17 cellular contexts compared by ENCODE assay signal in the genomic region with DNA sequence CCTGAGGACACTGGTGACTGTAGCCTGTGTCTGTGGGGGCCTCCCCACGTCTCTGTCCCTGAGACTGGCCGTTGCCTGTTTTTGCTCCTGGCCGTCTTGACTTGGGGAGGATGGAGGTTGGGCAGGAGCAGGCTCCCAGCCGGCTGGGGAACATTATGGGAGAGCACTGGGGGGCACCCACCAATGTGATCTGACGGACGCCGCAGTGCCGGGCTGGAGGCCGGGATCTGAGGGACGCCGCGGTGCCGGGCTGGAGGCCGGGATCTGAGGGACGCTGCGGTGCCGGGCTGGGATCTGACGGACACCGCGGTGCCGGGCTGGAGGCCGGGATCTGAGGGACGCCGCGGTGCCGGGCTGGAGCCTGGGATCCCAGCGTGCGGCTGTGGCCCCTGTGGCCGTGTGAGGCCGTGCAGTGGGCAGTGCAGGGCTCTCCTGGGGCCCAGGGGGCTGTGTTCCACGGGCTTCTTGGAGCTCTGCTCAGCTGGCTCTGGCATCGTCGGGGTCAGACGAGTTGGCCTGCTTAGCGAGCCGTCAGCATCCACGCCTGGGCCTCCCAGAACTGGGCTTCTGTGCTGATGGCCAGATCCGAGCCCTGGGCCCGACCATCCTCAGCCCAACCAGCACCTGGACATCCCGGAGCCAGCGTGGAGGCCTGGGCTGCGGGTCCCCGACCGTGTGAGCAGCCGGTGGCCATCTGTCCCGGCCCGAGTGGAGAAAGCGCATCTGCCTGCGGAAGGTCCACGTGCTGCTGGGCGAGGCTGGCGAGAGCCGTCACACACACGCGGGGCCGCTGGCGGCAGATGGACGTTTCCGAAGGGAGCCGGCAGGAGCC. TPM values are rescaled to one million over a fixed set of nuclear protein-coding genes. Genes with fewer than 3 reads are reported as not detected.
DNase-seq lines count a peak whose midpoint lies in the region; ATAC-seq and TF ChIP-seq lines count a peak whose summit lies in the region.
"Had no signal": no experiment of that assay in that cellular context is flagged by ENCODE, and none has a peak within 500 bp of the region (broad histone marks: within the 10 kb centered on the region; RNA-seq: fewer than 3 reads in every experiment).

No MANE protein-coding gene starts in this region.

- H3K4me3 ChIP-seq in esophagus (ENCODE audit: low read depth in 1 of 2, low read length in 2 of 2) (no peak overlapping the region), neural progenitor cell (no peak overlapping the region), right lobe of liver (no peak overlapping the region)
- H3K4me3 ChIP-seq: cardiac muscle cell had no signal

- H3K9me3 Mint-ChIP-seq in neural progenitor cell (no peaks in the 10 kb centered on the region), type B pancreatic cell (no peaks in the 10 kb centered on the region)
- H3K9me3 Mint-ChIP-seq: activated naive CD4-positive, alpha-beta T cell treated with anti-CD3 and anti-CD28 coated beads, Interleukin-2, amount 50 U/mL, for 24 hours; nephron progenitor cell had no signal

- POLR2A ChIA-PET in RWPE1 (lab: Yijun Ruan, JAX; ENCODE audit: low non-redundant PET) = no interaction called here

- H3K36me3 Mint-ChIP-seq in neural progenitor cell (no peaks in the 10 kb centered on the region), type B pancreatic cell (no peaks in the 10 kb centered on the region)
- H3K36me3 Mint-ChIP-seq: activated naive CD4-positive, alpha-beta T cell treated with anti-CD3 and anti-CD28 coated beads, Interleukin-2, amount 50 U/mL, for 24 hours had no signal

- no peak for TF ChIP-seq POLR2A in right lobe of liver (IDR thresholded peaks at IDR 0.05)

- no peak overlapping the region for H2AFZ ChIP-seq in neural progenitor cell (replicated peaks)

- H3K4me1 ChIP-seq in esophagus (ENCODE audit: control insufficient read depth in 2 of 2, insufficient read depth in 2 of 2, low read length in 1 of 2) (peaks cover 17 to 24% of the 10 kb centered on the region in 2 donors), neural progenitor cell (no peaks in the 10 kb centered on the region), right lobe of liver (peaks cover 0 to 2% (median 0%) of the 10 kb centered on the region in 4 donors)

- peak overlapping the region; percentile 99 for H3K27ac ChIP-seq in RWPE1
- peak overlapping the region; percentile 63 to 69 for H3K27ac ChIP-seq in esophagus (ENCODE audit: low read depth in 2 of 2, low read length in 1 of 2)
- no peak overlapping the region for H3K27ac ChIP-seq in neural progenitor cell
- no peak overlapping the region for H3K27ac ChIP-seq in right lobe of liver
- H3K27ac ChIP-seq: C4-2B, cardiac muscle cell, HL-60 had no signal

- H3K79me2 ChIP-seq in neural progenitor cell (ENCODE audit: low read depth) = no peaks in the 10 kb centered on the region

- H3K4me1 Mint-ChIP-seq in neural progenitor cell (peaks cover 26% of the 10 kb centered on the region), type B pancreatic cell (ENCODE audit: unreplicated experiment) (peaks cover 13% of the 10 kb centered on the region)

- H3K27me3 ChIP-seq in esophagus (ENCODE audit: control insufficient read depth in 1 of 2, insufficient read depth in 2 of 2, low read length in 2 of 2) (no peaks in the 10 kb centered on the region), neural progenitor cell (no peaks in the 10 kb centered on the region), right lobe of liver (no peaks in the 10 kb centered on the region)
- H3K27me3 ChIP-seq: cardiac muscle cell had no signal

- DNase-seq in RWPE1 (ENCODE audit: low spot score) (no peak), neural progenitor cell (ENCODE audit: low spot score) (no peak), type B pancreatic cell (ENCODE audit: extremely low spot score, unreplicated experiment) (no peak), right lobe of liver (no peak), COLO829 (ENCODE audit: low spot score) (no peak)
- DNase-seq: Kasumi-1; NCI-H187 treated with DMSO at 0.1 percent for 48 hours; NCI-H510A treated with DMSO at 0.1 percent for 48 hours; nephron progenitor cell; PC-3; stimulated activated naive CD4-positive, alpha-beta T cell had no signal

- ATAC-seq in right lobe of liver (no peak), HG02885 (IDR thresholded peaks at IDR 0.05; ENCODE audit: poor library complexity, unreplicated experiment) (no peak)
- ATAC-seq: PC-3 had no signal

- H3K27ac Mint-ChIP-seq in neural progenitor cell = peak overlapping the region; percentile 72
- peak overlapping the region; percentile 76 for H3K27ac Mint-ChIP-seq in type B pancreatic cell

- H3K36me3 ChIP-seq in esophagus (ENCODE audit: control insufficient read depth in 2 of 2, insufficient read depth in 2 of 2, low read length in 1 of 2) (peaks cover 0 to 17% of the 10 kb centered on the region in 2 donors), neural progenitor cell (no peaks in the 10 kb centered on the region), right lobe of liver (no peaks in the 10 kb centered on the region)

- intact Hi-C loops in right lobe of liver (cut with DNase I) = loop anchor here in 1 of 2 donors (10.0 kb wide), 1 partner anchor 87 kb away; no protein-coding TSS in a partner anchor

- no peaks in the 10 kb centered on the region for H4K20me1 ChIP-seq in neural progenitor cell (ENCODE audit: low read depth)

- H3K4me2 ChIP-seq in neural progenitor cell = no peak overlapping the region

- no peaks in the 10 kb centered on the region for H3K9me3 ChIP-seq in esophagus (ENCODE audit: control insufficient read depth in 2 of 2, insufficient read depth in 1 of 2, low read depth in 1 of 2, low read length in 1 of 2)
- no peaks in the 10 kb centered on the region for H3K9me3 ChIP-seq in neural progenitor cell (ENCODE audit: low read depth)
- no peaks in the 10 kb centered on the region for H3K9me3 ChIP-seq in right lobe of liver

- CTCF ChIA-PET in RWPE1 (lab: Yijun Ruan, JAX) = no interaction called here

- peaks cover 4% of the 10 kb centered on the region for H3F3A ChIP-seq in neural progenitor cell (ENCODE audit: low read depth)

- H3K27me3 Mint-ChIP-seq in neural progenitor cell (ENCODE audit: insufficient read depth, low read depth) = no peaks in the 10 kb centered on the region
- peaks cover 2% of the 10 kb centered on the region for H3K27me3 Mint-ChIP-seq in type B pancreatic cell
- H3K27me3 Mint-ChIP-seq: activated naive CD4-positive, alpha-beta T cell treated with anti-CD3 and anti-CD28 coated beads, Interleukin-2, amount 50 U/mL, for 24 hours had no signal

- no peak overlapping the region for H3K9ac ChIP-seq in neural progenitor cell

- TF ChIP-seq CTCF in RWPE1 (conservative IDR thresholded peaks at IDR 0.05; ENCODE audit: low read depth) (no peak), neural progenitor cell (IDR thresholded peaks at IDR 0.05) (no peak), type B pancreatic cell (conservative IDR thresholded peaks at IDR 0.05) (no peak), right lobe of liver (IDR thresholded peaks at IDR 0.05) (no peak)

- 80 to 82% methylated on average over 45 to 60 of the region's 60 CpGs for WGBS in esophagus, 2 donors
- 75% methylated on average over 8 of the region's 60 CpGs for WGBS in right lobe of liver (ENCODE audit: insufficient coverage, low coverage, low lambda C conversion rate, missing lambda C conversion rate)

- H3K4me3 Mint-ChIP-seq in neural progenitor cell = no peak overlapping the region
- no peak overlapping the region for H3K4me3 Mint-ChIP-seq in type B pancreatic cell
- H3K4me3 Mint-ChIP-seq: nephron progenitor cell had no signal

RNA-seq across cellular contexts. Expression of gene GAS6, which starts 45.8 kb away (rescaled TPM):
- 10 to 100 TPM; 47.3 to 56.5 TPM for polyA plus RNA-seq in esophagus
- total RNA-seq in neural progenitor cell (ENCODE audit: low replicate concordance) = 12.8 and 31.7 TPM in 2 replicates
- total RNA-seq in type B pancreatic cell (ENCODE audit: low replicate concordance) = 42.9 and 102 TPM in 2 replicates
- total RNA-seq in right lobe of liver = 10 to 100 TPM; 11.9 to 48.5 (median 27.2) TPM

RNA-seq across cellular contexts. Expression of gene TMEM255B, which starts 59.0 kb away (rescaled TPM):
- 1 to 10 TPM; 3.1 to 6.8 TPM for polyA plus RNA-seq in esophagus
- total RNA-seq in neural progenitor cell (ENCODE audit: low replicate concordance) = 0.26 and 1.8 TPM in 2 replicates
- total RNA-seq in type B pancreatic cell (ENCODE audit: low replicate concordance) = 0.92 and 1.9 TPM in 2 replicates
- 10 to 100 TPM in 1 of 6 experiments, 1 to 10 TPM in 5; 2.5 to 10.4 (median 6.2) TPM for total RNA-seq in right lobe of liver
- total RNA-seq: cardiac muscle cell had no signal

Comparison
In these comparisons a context has a peak if more than half of its experiments do, and no peak if none do; other contexts are left out.
1. H3K27ac ChIP-seq: peak in RWPE1 (single experiment) and esophagus (2 of 2); none in neural progenitor cell (single experiment) and right lobe of liver (0 of 3).